1 cellular context compared by ENCODE assay signal in the genomic region with DNA sequence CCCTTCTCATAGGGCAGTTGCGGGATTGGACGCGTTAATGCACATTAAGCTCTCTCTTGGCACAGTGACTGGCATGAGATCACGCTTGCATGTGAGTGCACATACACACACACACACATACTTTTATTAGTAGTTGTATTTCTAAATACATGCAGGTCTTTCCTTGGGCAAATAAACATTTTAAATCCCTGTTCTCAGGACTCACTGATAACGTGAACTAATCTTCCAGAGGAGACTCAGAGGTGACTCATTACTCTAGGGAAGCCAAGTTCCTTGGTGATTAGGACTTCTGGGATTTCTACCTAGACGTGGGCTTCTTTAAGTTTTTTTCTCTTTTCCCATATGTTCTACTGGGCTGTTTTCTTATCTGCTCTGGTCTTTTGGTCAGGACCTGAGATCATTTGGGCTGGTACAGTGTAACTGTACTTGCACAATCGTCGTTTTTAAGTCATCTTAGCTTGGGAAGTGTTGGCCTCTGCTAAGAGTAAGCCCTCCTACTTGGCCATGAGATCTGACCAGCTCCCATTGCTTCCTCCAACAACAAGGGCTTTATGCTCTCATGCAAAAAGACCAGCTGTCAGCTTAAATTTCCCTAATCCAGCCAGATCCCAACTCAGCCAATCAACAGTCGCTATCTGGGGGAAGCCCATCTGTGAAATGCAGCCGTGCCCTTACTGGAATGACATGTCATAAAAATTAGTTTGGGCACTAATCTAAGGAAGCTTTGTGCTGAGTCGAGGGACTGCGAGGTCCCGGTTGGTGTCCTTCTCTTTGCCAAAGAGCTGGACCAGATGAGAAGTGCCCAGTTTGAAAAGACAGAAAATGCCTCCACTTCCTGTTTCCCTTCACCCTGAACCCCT.
TF ChIP-seq lines count a peak whose summit lies in the region.

No MANE protein-coding gene starts in this region.

TF ChIP-seq in GM23338, 12 proteins besides CTCF, POLR2A, EP300 and RAD21 (continued from another document):
- TF ChIP-seq, protein P1, sequence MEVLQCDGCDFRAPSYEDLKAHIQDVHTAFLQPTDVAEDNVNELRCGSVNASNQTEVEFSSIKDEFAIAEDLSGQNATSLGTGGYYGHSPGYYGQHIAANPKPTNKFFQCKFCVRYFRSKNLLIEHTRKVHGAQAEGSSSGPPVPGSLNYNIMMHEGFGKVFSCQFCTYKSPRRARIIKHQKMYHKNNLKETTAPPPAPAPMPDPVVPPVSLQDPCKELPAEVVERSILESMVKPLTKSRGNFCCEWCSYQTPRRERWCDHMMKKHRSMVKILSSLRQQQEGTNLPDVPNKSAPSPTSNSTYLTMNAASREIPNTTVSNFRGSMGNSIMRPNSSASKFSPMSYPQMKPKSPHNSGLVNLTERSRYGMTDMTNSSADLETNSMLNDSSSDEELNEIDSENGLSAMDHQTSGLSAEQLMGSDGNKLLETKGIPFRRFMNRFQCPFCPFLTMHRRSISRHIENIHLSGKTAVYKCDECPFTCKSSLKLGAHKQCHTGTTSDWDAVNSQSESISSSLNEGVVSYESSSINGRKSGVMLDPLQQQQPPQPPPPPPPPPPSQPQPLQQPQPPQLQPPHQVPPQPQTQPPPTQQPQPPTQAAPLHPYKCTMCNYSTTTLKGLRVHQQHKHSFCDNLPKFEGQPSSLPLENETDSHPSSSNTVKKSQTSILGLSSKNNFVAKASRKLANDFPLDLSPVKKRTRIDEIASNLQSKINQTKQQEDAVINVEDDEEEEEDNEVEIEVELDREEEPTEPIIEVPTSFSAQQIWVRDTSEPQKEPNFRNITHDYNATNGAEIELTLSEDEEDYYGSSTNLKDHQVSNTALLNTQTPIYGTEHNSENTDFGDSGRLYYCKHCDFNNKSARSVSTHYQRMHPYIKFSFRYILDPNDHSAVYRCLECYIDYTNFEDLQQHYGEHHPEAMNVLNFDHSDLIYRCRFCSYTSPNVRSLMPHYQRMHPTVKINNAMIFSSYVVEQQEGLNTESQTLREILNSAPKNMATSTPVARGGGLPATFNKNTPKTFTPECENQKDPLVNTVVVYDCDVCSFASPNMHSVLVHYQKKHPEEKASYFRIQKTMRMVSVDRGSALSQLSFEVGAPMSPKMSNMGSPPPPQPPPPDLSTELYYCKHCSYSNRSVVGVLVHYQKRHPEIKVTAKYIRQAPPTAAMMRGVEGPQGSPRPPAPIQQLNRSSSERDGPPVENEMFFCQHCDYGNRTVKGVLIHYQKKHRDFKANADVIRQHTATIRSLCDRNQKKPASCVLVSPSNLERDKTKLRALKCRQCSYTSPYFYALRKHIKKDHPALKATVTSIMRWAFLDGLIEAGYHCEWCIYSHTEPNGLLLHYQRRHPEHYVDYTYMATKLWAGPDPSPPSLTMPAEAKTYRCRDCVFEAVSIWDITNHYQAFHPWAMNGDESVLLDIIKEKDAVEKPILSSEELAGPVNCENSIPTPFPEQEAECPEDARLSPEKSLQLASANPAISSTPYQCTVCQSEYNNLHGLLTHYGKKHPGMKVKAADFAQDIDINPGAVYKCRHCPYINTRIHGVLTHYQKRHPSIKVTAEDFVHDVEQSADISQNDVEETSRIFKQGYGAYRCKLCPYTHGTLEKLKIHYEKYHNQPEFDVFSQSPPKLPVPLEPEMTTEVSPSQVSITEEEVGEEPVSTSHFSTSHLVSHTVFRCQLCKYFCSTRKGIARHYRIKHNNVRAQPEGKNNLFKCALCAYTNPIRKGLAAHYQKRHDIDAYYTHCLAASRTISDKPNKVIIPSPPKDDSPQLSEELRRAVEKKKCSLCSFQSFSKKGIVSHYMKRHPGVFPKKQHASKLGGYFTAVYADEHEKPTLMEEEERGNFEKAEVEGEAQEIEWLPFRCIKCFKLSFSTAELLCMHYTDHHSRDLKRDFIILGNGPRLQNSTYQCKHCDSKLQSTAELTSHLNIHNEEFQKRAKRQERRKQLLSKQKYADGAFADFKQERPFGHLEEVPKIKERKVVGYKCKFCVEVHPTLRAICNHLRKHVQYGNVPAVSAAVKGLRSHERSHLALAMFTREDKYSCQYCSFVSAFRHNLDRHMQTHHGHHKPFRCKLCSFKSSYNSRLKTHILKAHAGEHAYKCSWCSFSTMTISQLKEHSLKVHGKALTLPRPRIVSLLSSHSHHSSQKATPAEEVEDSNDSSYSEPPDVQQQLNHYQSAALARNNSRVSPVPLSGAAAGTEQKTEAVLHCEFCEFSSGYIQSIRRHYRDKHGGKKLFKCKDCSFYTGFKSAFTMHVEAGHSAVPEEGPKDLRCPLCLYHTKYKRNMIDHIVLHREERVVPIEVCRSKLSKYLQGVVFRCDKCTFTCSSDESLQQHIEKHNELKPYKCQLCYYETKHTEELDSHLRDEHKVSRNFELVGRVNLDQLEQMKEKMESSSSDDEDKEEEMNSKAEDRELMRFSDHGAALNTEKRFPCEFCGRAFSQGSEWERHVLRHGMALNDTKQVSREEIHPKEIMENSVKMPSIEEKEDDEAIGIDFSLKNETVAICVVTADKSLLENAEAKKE (CRISPR knock-in tag; IDR thresholded peaks at IDR 0.05) = no peak
- no peak for TF ChIP-seq NANOG (IDR thresholded peaks at IDR 0.05; ENCODE audit: borderline replicate concordance)
- TF ChIP-seq STAT1 (IDR thresholded peaks at IDR 0.05; ENCODE audit: unreplicated experiment) = no peak
- TF ChIP-seq EZH2 (IDR thresholded peaks at IDR 0.05; ENCODE audit: low read depth, unreplicated experiment) = no peak
TF ChIP-seq in GM23338: peak in this region for 0.
